ENCODE assay signal across 1 cellular context in the genomic region with DNA sequence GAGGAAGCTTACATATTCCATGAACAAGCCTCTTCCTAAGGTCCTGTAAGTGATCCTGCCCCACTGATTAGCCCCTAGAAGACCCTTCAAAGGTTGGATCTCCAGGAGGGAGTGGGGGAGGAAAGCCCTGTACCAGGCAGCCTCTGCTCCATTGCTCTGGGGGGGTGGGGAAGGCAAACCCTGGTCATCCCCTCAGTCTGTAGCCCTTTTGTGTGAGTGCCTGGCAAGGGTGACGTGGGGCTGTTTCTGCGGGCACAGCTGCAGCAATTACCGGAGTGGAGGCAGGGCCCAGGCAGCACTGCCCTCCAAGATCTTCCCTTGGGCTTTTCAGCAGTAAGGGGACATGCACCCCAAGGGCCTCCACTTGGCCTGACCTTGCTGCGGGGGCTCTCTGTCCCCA.
TF ChIP-seq lines count a peak whose summit lies in the region.

A gene (plus strand): TSS at position 295 of the 400 bp plus-strand sequence. CDS start 118 bp downstream, outside the sequence.

TF ChIP-seq in IMR-90, 13 proteins besides CTCF, POLR2A, EP300 and RAD21 (continued from another document):
- TF ChIP-seq RCOR1 (IDR thresholded peaks at IDR 0.05; ENCODE audit: insufficient replicate concordance, low read length): no peak
- TF ChIP-seq, protein P1, sequence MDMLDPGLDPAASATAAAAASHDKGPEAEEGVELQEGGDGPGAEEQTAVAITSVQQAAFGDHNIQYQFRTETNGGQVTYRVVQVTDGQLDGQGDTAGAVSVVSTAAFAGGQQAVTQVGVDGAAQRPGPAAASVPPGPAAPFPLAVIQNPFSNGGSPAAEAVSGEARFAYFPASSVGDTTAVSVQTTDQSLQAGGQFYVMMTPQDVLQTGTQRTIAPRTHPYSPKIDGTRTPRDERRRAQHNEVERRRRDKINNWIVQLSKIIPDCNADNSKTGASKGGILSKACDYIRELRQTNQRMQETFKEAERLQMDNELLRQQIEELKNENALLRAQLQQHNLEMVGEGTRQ (IDR thresholded peaks at IDR 0.05; ENCODE audit: low read depth, low read length): no peak
- no peak for TF ChIP-seq MAFK (IDR thresholded peaks at IDR 0.05; ENCODE audit: low read depth, low read length)
- TF ChIP-seq CHD1 (IDR thresholded peaks at IDR 0.05; ENCODE audit: low read depth, low read length): no peak
- TF ChIP-seq, protein P2, sequence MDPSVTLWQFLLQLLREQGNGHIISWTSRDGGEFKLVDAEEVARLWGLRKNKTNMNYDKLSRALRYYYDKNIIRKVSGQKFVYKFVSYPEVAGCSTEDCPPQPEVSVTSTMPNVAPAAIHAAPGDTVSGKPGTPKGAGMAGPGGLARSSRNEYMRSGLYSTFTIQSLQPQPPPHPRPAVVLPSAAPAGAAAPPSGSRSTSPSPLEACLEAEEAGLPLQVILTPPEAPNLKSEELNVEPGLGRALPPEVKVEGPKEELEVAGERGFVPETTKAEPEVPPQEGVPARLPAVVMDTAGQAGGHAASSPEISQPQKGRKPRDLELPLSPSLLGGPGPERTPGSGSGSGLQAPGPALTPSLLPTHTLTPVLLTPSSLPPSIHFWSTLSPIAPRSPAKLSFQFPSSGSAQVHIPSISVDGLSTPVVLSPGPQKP (IDR thresholded peaks at IDR 0.05; ENCODE audit: borderline replicate concordance, low read depth, low read length): no peak
- TF ChIP-seq NFE2L2 (IDR thresholded peaks at IDR 0.05; ENCODE audit: low read depth, low read length): no peak
- no peak for TF ChIP-seq MAZ (IDR thresholded peaks at IDR 0.05; ENCODE audit: borderline replicate concordance, low read depth, low read length)
- no peak for TF ChIP-seq MXI1 (IDR thresholded peaks at IDR 0.05; ENCODE audit: borderline replicate concordance, low read depth, low read length)
- TF ChIP-seq BHLHE40 (IDR thresholded peaks at IDR 0.05; ENCODE audit: low read depth, low read length): no peak
- TF ChIP-seq FOS (IDR thresholded peaks at IDR 0.05; ENCODE audit: low read depth, low read length): no peak
TF ChIP-seq in IMR-90: peak in this region for 0.
